12 cellular contexts compared by ENCODE assay signal in genomic region chr12:50024227-50024626, GRCh38. TPM values are rescaled to one million over a fixed set of nuclear protein-coding genes. Genes with fewer than 3 reads are reported as not detected.
A peak's percentile ranks its signal among the peaks of the same experiment; 100 is the strongest.
DNase-seq lines count a peak whose midpoint lies in the region; ATAC-seq and TF ChIP-seq lines count a peak whose summit lies in the region.
"Had no signal": no experiment of that assay in that cellular context is flagged by ENCODE, and none has a peak within 500 bp of the region (broad histone marks: within the 10 kb centered on the region; RNA-seq: fewer than 3 reads in every experiment).

No MANE protein-coding gene starts in this region.

- in situ Hi-C loops in mammary epithelial cell (cut with MboI; ENCODE audit: low sequenced_read_pairs in 2 of 2), result no loop called here

- POLR2A ChIA-PET in CD8-positive, alpha-beta T cell (lab: Charles Lee), result interaction anchor here (0.7 kb wide), 1 partner anchor 1044 kb away, joined by 3 read pairs; no protein-coding TSS in a partner anchor
- POLR2A ChIA-PET in naive thymus-derived CD4-positive, alpha-beta T cell (lab: Charles Lee), result interaction anchor here (0.7 to 1.1 kb wide), 2 partner anchors 13 to 1791 kb away, joined by 3 read pairs; no protein-coding TSS in a partner anchor

- no peak for DNase-seq in CD8-positive, alpha-beta T cell
- DNase-seq in mammary epithelial cell (no peak), activated gamma-delta T cell (lab: John Stamatoyannopoulos, UW) (no peak), SKM-1 (lab: John Stamatoyannopoulos, UW; ENCODE audit: unreplicated experiment) (no peak)
- no peak for DNase-seq in naive thymus-derived CD4-positive, alpha-beta T cell
- no peak for DNase-seq in NK-92 treated with Interleukin-12 subunit alpha and Interleukin-12 subunit beta, amount 100 ng/mL, for 24 hours (lab: John Stamatoyannopoulos, UW)
- DNase-seq: activated CD4-positive, alpha-beta T cell treated with anti-CD3 and anti-CD28 coated beads for 1 hour; NCI-H1417 treated with DMSO at 0.1 percent for 48 hours had no signal

- CTCF ChIA-PET in CD8-positive, alpha-beta T cell (lab: Charles Lee), result interaction anchor here (1.2 kb wide), 1 partner anchor 16 kb away, joined by 3 read pairs; no protein-coding TSS in a partner anchor
- CTCF ChIA-PET in mammary epithelial cell (lab: Charles Lee; ENCODE audit: low non-redundant PET), result no interaction called here
- CTCF ChIA-PET in naive thymus-derived CD4-positive, alpha-beta T cell (lab: Charles Lee), result no interaction called here

- peaks cover 61% of the 10 kb centered on the region for H3K79me2 ChIP-seq in mammary epithelial cell (ENCODE audit: insufficient read depth, low read length)
- H3K79me2 ChIP-seq: parathyroid adenoma had no signal

- peak overlapping the region; percentile 96 for H2AFZ ChIP-seq in mammary epithelial cell (ENCODE audit: low read depth, low read length)

- peaks cover 3% of the 10 kb centered on the region for H3K9me3 Mint-ChIP-seq in CD8-positive, alpha-beta T cell
- peaks cover 0 to 6% (median 0%) of the 10 kb centered on the region in 11 donors for H3K9me3 Mint-ChIP-seq in naive thymus-derived CD4-positive, alpha-beta T cell

- BruUV-seq in mammary epithelial cell (replicated peaks; lab: Mats Ljungman, UMichigan), result no TSS peak

- dilution Hi-C loops in mammary epithelial cell (cut with HindIII; ENCODE audit: low sequenced_read_pairs), result no loop called here

- H4K20me1 ChIP-seq in mammary epithelial cell (ENCODE audit: insufficient read depth, low read length), result no peaks in the 10 kb centered on the region

- peaks cover 16% of the 10 kb centered on the region for H3K4me1 Mint-ChIP-seq in CD8-positive, alpha-beta T cell (ENCODE audit: low read depth)
- H3K4me1 Mint-ChIP-seq in naive thymus-derived CD4-positive, alpha-beta T cell, result peaks cover 10 to 46% (median 18%) of the 10 kb centered on the region in 7 donors

- H3K9ac ChIP-seq in mammary epithelial cell (ENCODE audit: insufficient read depth, low read length), result peak overlapping the region; percentile 88

- no peak for ATAC-seq in CD8-positive, alpha-beta T cell
- ATAC-seq in naive thymus-derived CD4-positive, alpha-beta T cell, result no peak
- ATAC-seq in HG03342 (IDR thresholded peaks at IDR 0.05; ENCODE audit: unreplicated experiment), result no peak

- 83% methylated on average over 8 of the region's 8 CpGs for WGBS in mammary epithelial cell (ENCODE audit: low coverage, missing lambda C conversion rate)

- intact Hi-C loops in CD8-positive, alpha-beta T cell (cut with DNase I, micrococcal nuclease), result loop anchor here in 1 of 2 experiments (5.0 kb wide), 1 partner anchor 402 kb away; the partner anchor contains the start of gene PRPF40B
- intact Hi-C loops in mammary epithelial cell (cut with micrococcal nuclease), result no loop called here
- intact Hi-C loops in naive thymus-derived CD4-positive, alpha-beta T cell (cut with micrococcal nuclease), result loop anchor here (2.0 to 10.0 kb wide), 4 partner anchors 143 to 1171 kb away; partner anchors contain the start of genes CERS5 (in 1 of the 2), DDX23 (in 1 of the 2), TFCP2 (in 1 of the 2) and TMBIM6 (in 1 of the 2)

- no peak for TF ChIP-seq CTCF in CD8-positive, alpha-beta T cell (IDR thresholded peaks at IDR 0.05)
- TF ChIP-seq CTCF in mammary epithelial cell (conservative IDR thresholded peaks at IDR 0.05 in 1 of 2, IDR thresholded peaks at IDR 0.05 in 1 of 2; ENCODE audit: extremely low read depth in 1 of 2, insufficient read depth in 1 of 2, low read depth in 1 of 2, low read length in 2 of 2), result no peak

- no peak overlapping the region for H3K27ac Mint-ChIP-seq in CD8-positive, alpha-beta T cell
- peak overlapping the region in 5 of 9 donors; percentile 15 to 97 (median 95) for H3K27ac Mint-ChIP-seq in naive thymus-derived CD4-positive, alpha-beta T cell

- H3K36me3 Mint-ChIP-seq in CD8-positive, alpha-beta T cell, result peaks cover 4% of the 10 kb centered on the region
- peaks cover 0 to 13% (median 0%) of the 10 kb centered on the region in 5 donors for H3K36me3 Mint-ChIP-seq in naive thymus-derived CD4-positive, alpha-beta T cell

- no peaks in the 10 kb centered on the region for H3K27me3 Mint-ChIP-seq in CD8-positive, alpha-beta T cell (ENCODE audit: low read depth)
- H3K27me3 Mint-ChIP-seq in naive thymus-derived CD4-positive, alpha-beta T cell, result peaks cover 0 to 3% (median 0%) of the 10 kb centered on the region in 5 donors

- H3K36me3 ChIP-seq in CD8-positive, alpha-beta T cell (ENCODE audit: insufficient read depth, low read length), result no peaks in the 10 kb centered on the region
- H3K36me3 ChIP-seq in KOPT-K1 (ENCODE audit: insufficient read depth, low read length) (peaks cover 36% of the 10 kb centered on the region), mammary epithelial cell (ENCODE audit: insufficient read depth, low read length) (peaks cover 3% of the 10 kb centered on the region)
- peaks cover 0 to 3% (median 0%) of the 10 kb centered on the region in 3 experiments for H3K36me3 ChIP-seq in naive thymus-derived CD4-positive, alpha-beta T cell (ENCODE audit: control insufficient read depth in 2 of 3, insufficient read depth in 3 of 3, low read length in 3 of 3)

- peak overlapping the region; percentile 66 for H3K4me2 ChIP-seq in mammary epithelial cell (ENCODE audit: insufficient read depth, low read depth, low read length)

- H3K4me3 ChIP-seq in CD8-positive, alpha-beta T cell (ENCODE audit: low read depth, low read length), result peak overlapping the region; percentile 62
- peak overlapping the region; percentile 79 to 88 (median 83) for H3K4me3 ChIP-seq in mammary epithelial cell (replicated peaks in 1 of 3; ENCODE audit: insufficient read depth in 1 of 3, low read depth in 2 of 3, low read length in 3 of 3)
- H3K4me3 ChIP-seq in naive thymus-derived CD4-positive, alpha-beta T cell (ENCODE audit: low read length), result no peak overlapping the region

- H3K27ac ChIP-seq in CD8-positive, alpha-beta T cell (ENCODE audit: low read depth, low read length), result no peak overlapping the region
- H3K27ac ChIP-seq in KOPT-K1 (ENCODE audit: low read depth, low read length, poor library complexity, severe bottlenecking) (peak overlapping the region; percentile 86), mammary epithelial cell (ENCODE audit: insufficient read depth, low read depth, low read length) (peak overlapping the region; percentile 86)
- no peak overlapping the region for H3K27ac ChIP-seq in naive thymus-derived CD4-positive, alpha-beta T cell (ENCODE audit: low read depth, low read length)
- H3K27ac ChIP-seq: parathyroid adenoma had no signal

- H3K9me3 ChIP-seq in CD8-positive, alpha-beta T cell (ENCODE audit: low read length), result no peaks in the 10 kb centered on the region
- H3K9me3 ChIP-seq in KOPT-K1 (ENCODE audit: insufficient read depth, low read length, poor library complexity, severe bottlenecking), result no peaks in the 10 kb centered on the region
- H3K9me3 ChIP-seq in mammary epithelial cell (replicated peaks; ENCODE audit: insufficient read depth, low read length), result no peaks in the 10 kb centered on the region
- no peaks in the 10 kb centered on the region for H3K9me3 ChIP-seq in naive thymus-derived CD4-positive, alpha-beta T cell (ENCODE audit: control insufficient read depth in 2 of 3, low read length in 3 of 3)

- H3K27me3 ChIP-seq in CD8-positive, alpha-beta T cell (ENCODE audit: insufficient read depth, low read length), result no peaks in the 10 kb centered on the region
- H3K27me3 ChIP-seq in mammary epithelial cell (ENCODE audit: insufficient read depth, low read length), result no peaks in the 10 kb centered on the region
- no peaks in the 10 kb centered on the region for H3K27me3 ChIP-seq in naive thymus-derived CD4-positive, alpha-beta T cell (ENCODE audit: control insufficient read depth in 2 of 2, insufficient read depth in 2 of 2, low read length in 2 of 2)

- peak overlapping the region; percentile 98 for H3K4me3 Mint-ChIP-seq in CD8-positive, alpha-beta T cell
- H3K4me3 Mint-ChIP-seq in naive thymus-derived CD4-positive, alpha-beta T cell, result peak overlapping the region; percentile 90 to 99 (median 96)

- H3K4me1 ChIP-seq in CD8-positive, alpha-beta T cell (ENCODE audit: insufficient read depth, low read length), result no peaks in the 10 kb centered on the region
- H3K4me1 ChIP-seq in mammary epithelial cell (ENCODE audit: insufficient read depth, low read length), result peaks cover 7% of the 10 kb centered on the region
- H3K4me1 ChIP-seq in naive thymus-derived CD4-positive, alpha-beta T cell (ENCODE audit: control insufficient read depth in 2 of 2, insufficient read depth in 2 of 2, low read length in 2 of 2), result peaks cover 0 to 12% of the 10 kb centered on the region in 2 donors
- H3K4me1 ChIP-seq: parathyroid adenoma had no signal

RNA-seq across cellular contexts. Expression of gene RACGAP1, which starts 1.1 kb away (rescaled TPM):
- 1 to 10 TPM; 2.2 to 2.8 TPM for total RNA-seq in CD8-positive, alpha-beta T cell
- total RNA-seq in mammary epithelial cell, result 10 to 100 TPM; 24.2 to 91.8 TPM
- 52.7 TPM for polyA plus RNA-seq in mammary epithelial cell
- polyA minus RNA-seq in mammary epithelial cell, result 113 TPM
- total RNA-seq in naive thymus-derived CD4-positive, alpha-beta T cell, result 100 to 1,000 TPM in 1 of 5 experiments, 10 to 100 TPM in 1, 1 to 10 TPM in 3; 4.2 to 111 (median 8.0) TPM
- polyA plus RNA-seq in naive thymus-derived CD4-positive, alpha-beta T cell, result 10 to 100 TPM in 1 of 2 donors, 1 to 10 TPM in 1; 8.6 to 11.1 TPM

RNA-seq across cellular contexts. Expression of gene ASIC1, which starts 33.2 kb away (rescaled TPM):
- 1 to 10 TPM; 2.9 to 3.8 TPM for total RNA-seq in CD8-positive, alpha-beta T cell
- total RNA-seq in mammary epithelial cell, result 10 to 100 TPM in 1 of 2 donors, 1 to 10 TPM in 1; 3.0 to 10.5 TPM
- polyA plus RNA-seq in mammary epithelial cell, result 6.4 TPM
- 4.3 TPM for polyA minus RNA-seq in mammary epithelial cell
- 10 to 100 TPM in 1 of 5 experiments, 1 to 10 TPM in 3, under 1 TPM in 1; 0.34 to 10.1 (median 2.0) TPM for total RNA-seq in naive thymus-derived CD4-positive, alpha-beta T cell
- polyA plus RNA-seq in naive thymus-derived CD4-positive, alpha-beta T cell, result under 1 TPM; 0.14 to 0.51 TPM

RNA-seq across cellular contexts. Expression of gene AQP6, which starts 51.5 kb away (rescaled TPM):
- total RNA-seq in CD8-positive, alpha-beta T cell, result not detected
- total RNA-seq in mammary epithelial cell, result under 1 TPM in 1 of 2 donors, not detected in 1; 0.14 TPM
- polyA plus RNA-seq in mammary epithelial cell, result 0.09 TPM
- polyA minus RNA-seq in mammary epithelial cell, result not detected
- total RNA-seq in naive thymus-derived CD4-positive, alpha-beta T cell, result not detected
- not detected for polyA plus RNA-seq in naive thymus-derived CD4-positive, alpha-beta T cell
- total RNA-seq: esophagus mucosa had no signal

Comparison
In these comparisons a context has a peak if more than half of its experiments do, and no peak if none do; other contexts are left out.
1. H3K27ac ChIP-seq: peak in KOPT-K1 (single experiment) and mammary epithelial cell (single experiment); none in CD8-positive, alpha-beta T cell (single experiment) and naive thymus-derived CD4-positive, alpha-beta T cell (single experiment).